In the genomic region with DNA sequence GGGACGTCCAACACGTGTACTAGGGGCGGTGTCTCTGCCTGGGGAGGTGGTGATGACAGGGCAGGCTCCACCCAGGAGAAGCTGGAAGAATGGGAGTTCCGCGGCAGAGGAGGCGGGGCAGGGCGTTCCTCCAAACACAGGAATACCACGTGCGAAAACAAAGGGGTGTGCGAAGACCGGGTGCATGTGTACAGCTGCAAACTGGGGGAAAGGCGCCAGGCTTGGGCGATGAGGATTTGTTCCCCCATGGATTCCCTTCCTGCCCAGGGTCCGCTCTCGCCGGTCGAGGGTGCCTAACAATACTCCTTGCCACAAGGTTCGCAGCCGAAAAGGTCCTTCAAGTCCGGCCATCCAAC, we compare ENCODE assay signal across 8 cellular contexts. TPM values are rescaled to one million over a fixed set of nuclear protein-coding genes. Genes with fewer than 3 reads are reported as not detected.
A peak's percentile ranks its signal among the peaks of the same experiment; 100 is the strongest.
DNase-seq lines count a peak whose midpoint lies in the region; ATAC-seq and TF ChIP-seq lines count a peak whose summit lies in the region.

No MANE protein-coding gene starts in this region.

- TF ChIP-seq CTCF in smooth muscle cell (IDR thresholded peaks at IDR 0.05; ENCODE audit: borderline replicate concordance, insufficient read depth, poor library complexity, severe bottlenecking): no peak

- peaks cover 32% of the 10 kb centered on the region for H4K20me1 ChIP-seq in smooth muscle cell (ENCODE audit: low read depth)

- H3K27me3 Mint-ChIP-seq in T-helper 2 cell treated with Interferon-gamma antibody and Interleukin-4, amounts not matched to agents 5 μg/mL and 100 μg/mL, for 36 hours (ENCODE audit: low read depth): no peaks in the 10 kb centered on the region
- peaks cover 0 to 10% (median 8%) of the 10 kb centered on the region in 3 donors for H3K27me3 Mint-ChIP-seq in immature natural killer cell (ENCODE audit: low read depth in 3 of 3)

- H3K4me1 Mint-ChIP-seq in T-helper 2 cell treated with Interferon-gamma antibody and Interleukin-4, amounts not matched to agents 5 μg/mL and 100 μg/mL, for 36 hours (ENCODE audit: low read depth): peaks cover 48% of the 10 kb centered on the region
- peaks cover 42 to 46% of the 10 kb centered on the region in 2 donors for H3K4me1 Mint-ChIP-seq in immature natural killer cell

- H3K4me2 ChIP-seq in smooth muscle cell: peak overlapping the region; percentile 94

- H3K27ac ChIP-seq in smooth muscle cell (ENCODE audit: low read depth): no peak overlapping the region

- H3K9ac ChIP-seq in smooth muscle cell (ENCODE audit: low read depth): no peak overlapping the region

- ATAC-seq in HG02759 (IDR thresholded peaks at IDR 0.05; ENCODE audit: unreplicated experiment) (peak; percentile 4), GM18873 (IDR thresholded peaks at IDR 0.05; ENCODE audit: low FRiP score, unreplicated experiment) (no peak)

- no peaks in the 10 kb centered on the region for H3K9me3 ChIP-seq in smooth muscle cell (replicated peaks; ENCODE audit: low read depth)

- H3K79me2 ChIP-seq in smooth muscle cell (ENCODE audit: low read depth): peaks cover 6% of the 10 kb centered on the region

- H3K9me3 Mint-ChIP-seq in T-helper 2 cell treated with Interferon-gamma antibody and Interleukin-4, amounts not matched to agents 5 μg/mL and 100 μg/mL, for 36 hours: no peaks in the 10 kb centered on the region
- H3K9me3 Mint-ChIP-seq in immature natural killer cell: no peaks in the 10 kb centered on the region

- peaks cover 12% of the 10 kb centered on the region for H3K36me3 Mint-ChIP-seq in T-helper 2 cell treated with Interferon-gamma antibody and Interleukin-4, amounts not matched to agents 5 μg/mL and 100 μg/mL, for 36 hours (ENCODE audit: low read depth)
- H3K36me3 Mint-ChIP-seq in immature natural killer cell: peaks cover 0 to 11% (median 3%) of the 10 kb centered on the region in 3 donors

- H2AFZ ChIP-seq in smooth muscle cell (ENCODE audit: low read depth): peak overlapping the region; percentile 92

- no peaks in the 10 kb centered on the region for H3K27me3 ChIP-seq in smooth muscle cell (ENCODE audit: low read depth)

- peak; percentile 90 for DNase-seq in ELR (ENCODE audit: low read depth)
- peak; percentile 55 to 73 for DNase-seq in NCI-H187 (lab: John Stamatoyannopoulos, UW)
- DNase-seq in T-helper 2 cell treated with Interferon-gamma antibody and Interleukin-4, amounts not matched to agents 5 μg/mL and 100 μg/mL, for 36 hours (ENCODE audit: low spot score): peak; percentile 46
- DNase-seq in T47D (ENCODE audit: low read depth in 1 of 2, low spot score in 1 of 2): peak; percentile 82 to 93
- no peak for DNase-seq in immature natural killer cell
- peak; percentile 45 for DNase-seq in smooth muscle cell (lab: John Stamatoyannopoulos, UW; ENCODE audit: unreplicated experiment)

- H3K4me1 ChIP-seq in smooth muscle cell (ENCODE audit: low read depth): peaks cover 10% of the 10 kb centered on the region

- peak overlapping the region; percentile 53 for H3K27ac Mint-ChIP-seq in T-helper 2 cell treated with Interferon-gamma antibody and Interleukin-4, amounts not matched to agents 5 μg/mL and 100 μg/mL, for 36 hours
- H3K27ac Mint-ChIP-seq in immature natural killer cell: peak overlapping the region; percentile 64 to 89 (median 80)

- H3K36me3 ChIP-seq in smooth muscle cell (ENCODE audit: low read depth): no peaks in the 10 kb centered on the region

- 10% methylated on average over 20 of the region's 20 CpGs for WGBS in smooth muscle cell (ENCODE audit: low lambda C conversion rate)

- no peaks in the 10 kb centered on the region for H3F3A ChIP-seq in smooth muscle cell (ENCODE audit: low read depth)

- in situ Hi-C loops in T47D (cut with HindIII; ENCODE audit: low pct_unique_long_range_greater_than_20kb, low sequenced_read_pairs): no loop called here

- peak overlapping the region; percentile 92 for H3K4me3 Mint-ChIP-seq in T-helper 2 cell treated with Interferon-gamma antibody and Interleukin-4, amounts not matched to agents 5 μg/mL and 100 μg/mL, for 36 hours
- H3K4me3 Mint-ChIP-seq in immature natural killer cell: peak overlapping the region; percentile 93 to 99 (median 95)

- peak overlapping the region; percentile 67 for H3K4me3 ChIP-seq in smooth muscle cell

RNA-seq across cellular contexts. Expression of a gene that starts 0.5 kb away (rescaled TPM):
- 10 to 100 TPM in 1 of 3 donors, 1 to 10 TPM in 2; 5.8 to 14.7 (median 6.8) TPM for polyA plus RNA-seq in immature natural killer cell
- 15.4 and 21.7 TPM in 2 replicates for total RNA-seq in smooth muscle cell
- polyA plus RNA-seq in smooth muscle cell: 6.9 and 12.6 TPM in 2 replicates

RNA-seq across cellular contexts. Expression of a gene that starts 53.8 kb away (rescaled TPM):
- polyA plus RNA-seq in immature natural killer cell (10 to 100 TPM; 11.4 to 22.5 (median 17.0) TPM), smooth muscle cell (19.4 and 28.9 TPM in 2 replicates)
- 12.3 and 18.9 TPM in 2 replicates for total RNA-seq in smooth muscle cell

RNA-seq across cellular contexts. Expression of a gene that starts 57.7 kb away (rescaled TPM):
- polyA plus RNA-seq in immature natural killer cell (10 to 100 TPM in 1 of 3 donors, 1 to 10 TPM in 2; 3.2 to 10.8 (median 10.0) TPM), smooth muscle cell (6.5 and 12.7 TPM in 2 replicates)
- total RNA-seq in smooth muscle cell: 2.1 and 4.3 TPM in 2 replicates

Comparison
In these comparisons a context has a peak if more than half of its experiments do, and no peak if none do; other contexts are left out.
1. DNase-seq: peak in ELR (single experiment), NCI-H187 (2 of 2), T-helper 2 cell treated with Interferon-gamma antibody and Interleukin-4, amounts not matched to agents 5 μg/mL and 100 μg/mL, for 36 hours (single experiment), T47D (2 of 2) and smooth muscle cell (single experiment); none in immature natural killer cell (0 of 3).